In the genomic region with DNA sequence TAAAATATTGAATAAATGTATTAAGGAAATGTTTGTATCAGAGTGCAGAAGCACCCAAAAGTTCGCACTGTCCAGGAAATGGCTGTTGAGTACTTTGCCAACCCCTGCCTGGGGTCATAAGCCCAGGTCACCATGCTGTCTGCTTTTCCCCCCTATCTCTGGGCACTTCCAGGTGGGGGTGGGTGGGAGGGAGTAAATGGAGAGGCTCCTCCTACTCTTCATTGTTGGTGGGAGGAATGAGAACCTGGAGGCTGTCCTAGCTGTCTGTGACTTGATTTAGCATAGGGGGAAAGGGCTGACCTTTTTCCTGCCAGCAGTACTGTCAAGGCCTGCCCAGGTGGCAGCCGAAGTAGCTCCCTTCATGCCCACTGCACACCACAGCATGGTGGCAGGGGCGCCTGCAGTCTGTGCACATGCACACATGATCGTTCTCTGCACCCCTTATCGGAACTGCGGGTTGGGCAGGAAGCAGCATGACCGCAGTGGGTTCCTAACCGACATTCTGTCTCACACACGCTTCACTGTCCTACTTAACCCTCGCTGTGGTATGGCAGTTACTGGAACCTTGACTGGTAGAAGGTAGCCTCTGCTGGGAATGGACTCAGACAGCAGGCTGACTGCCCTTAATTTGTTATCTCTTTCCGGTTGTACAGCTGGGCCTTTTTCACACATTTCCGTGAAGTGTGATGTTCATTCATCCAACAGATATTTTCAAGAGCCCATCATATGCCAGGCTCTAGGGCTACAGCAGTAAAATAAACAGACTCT, we compare ENCODE assay signal across 1 cellular context.
TF ChIP-seq lines count a peak whose summit lies in the region.

No MANE protein-coding gene starts in this region.

TF ChIP-seq in K562, 482 proteins besides CTCF, POLR2A, EP300 and RAD21 (continued from another document and continues in another):
- TF ChIP-seq, protein P1, sequence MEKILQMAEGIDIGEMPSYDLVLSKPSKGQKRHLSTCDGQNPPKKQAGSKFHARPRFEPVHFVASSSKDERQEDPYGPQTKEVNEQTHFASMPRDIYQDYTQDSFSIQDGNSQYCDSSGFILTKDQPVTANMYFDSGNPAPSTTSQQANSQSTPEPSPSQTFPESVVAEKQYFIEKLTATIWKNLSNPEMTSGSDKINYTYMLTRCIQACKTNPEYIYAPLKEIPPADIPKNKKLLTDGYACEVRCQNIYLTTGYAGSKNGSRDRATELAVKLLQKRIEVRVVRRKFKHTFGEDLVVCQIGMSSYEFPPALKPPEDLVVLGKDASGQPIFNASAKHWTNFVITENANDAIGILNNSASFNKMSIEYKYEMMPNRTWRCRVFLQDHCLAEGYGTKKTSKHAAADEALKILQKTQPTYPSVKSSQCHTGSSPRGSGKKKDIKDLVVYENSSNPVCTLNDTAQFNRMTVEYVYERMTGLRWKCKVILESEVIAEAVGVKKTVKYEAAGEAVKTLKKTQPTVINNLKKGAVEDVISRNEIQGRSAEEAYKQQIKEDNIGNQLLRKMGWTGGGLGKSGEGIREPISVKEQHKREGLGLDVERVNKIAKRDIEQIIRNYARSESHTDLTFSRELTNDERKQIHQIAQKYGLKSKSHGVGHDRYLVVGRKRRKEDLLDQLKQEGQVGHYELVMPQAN (IDR thresholded peaks at IDR 0.05; ENCODE audit: borderline replicate concordance) = no peak
- TF ChIP-seq ZNF324 (CRISPR knock-in tag; IDR thresholded peaks at IDR 0.05) = no peak
- TF ChIP-seq NFIX (CRISPR knock-in tag; IDR thresholded peaks at IDR 0.05; ENCODE audit: low read depth) = no peak
- TF ChIP-seq TAF9B (IDR thresholded peaks at IDR 0.05; ENCODE audit: partially characterized antibody) = peak; percentile 12
- no peak for TF ChIP-seq POLR2B (IDR thresholded peaks at IDR 0.05; ENCODE audit: low read depth, partially characterized antibody)
- TF ChIP-seq CBX2 (IDR thresholded peaks at IDR 0.05; ENCODE audit: insufficient read depth, low read length, poor library complexity, severe bottlenecking) = no peak
- TF ChIP-seq, protein P2, sequence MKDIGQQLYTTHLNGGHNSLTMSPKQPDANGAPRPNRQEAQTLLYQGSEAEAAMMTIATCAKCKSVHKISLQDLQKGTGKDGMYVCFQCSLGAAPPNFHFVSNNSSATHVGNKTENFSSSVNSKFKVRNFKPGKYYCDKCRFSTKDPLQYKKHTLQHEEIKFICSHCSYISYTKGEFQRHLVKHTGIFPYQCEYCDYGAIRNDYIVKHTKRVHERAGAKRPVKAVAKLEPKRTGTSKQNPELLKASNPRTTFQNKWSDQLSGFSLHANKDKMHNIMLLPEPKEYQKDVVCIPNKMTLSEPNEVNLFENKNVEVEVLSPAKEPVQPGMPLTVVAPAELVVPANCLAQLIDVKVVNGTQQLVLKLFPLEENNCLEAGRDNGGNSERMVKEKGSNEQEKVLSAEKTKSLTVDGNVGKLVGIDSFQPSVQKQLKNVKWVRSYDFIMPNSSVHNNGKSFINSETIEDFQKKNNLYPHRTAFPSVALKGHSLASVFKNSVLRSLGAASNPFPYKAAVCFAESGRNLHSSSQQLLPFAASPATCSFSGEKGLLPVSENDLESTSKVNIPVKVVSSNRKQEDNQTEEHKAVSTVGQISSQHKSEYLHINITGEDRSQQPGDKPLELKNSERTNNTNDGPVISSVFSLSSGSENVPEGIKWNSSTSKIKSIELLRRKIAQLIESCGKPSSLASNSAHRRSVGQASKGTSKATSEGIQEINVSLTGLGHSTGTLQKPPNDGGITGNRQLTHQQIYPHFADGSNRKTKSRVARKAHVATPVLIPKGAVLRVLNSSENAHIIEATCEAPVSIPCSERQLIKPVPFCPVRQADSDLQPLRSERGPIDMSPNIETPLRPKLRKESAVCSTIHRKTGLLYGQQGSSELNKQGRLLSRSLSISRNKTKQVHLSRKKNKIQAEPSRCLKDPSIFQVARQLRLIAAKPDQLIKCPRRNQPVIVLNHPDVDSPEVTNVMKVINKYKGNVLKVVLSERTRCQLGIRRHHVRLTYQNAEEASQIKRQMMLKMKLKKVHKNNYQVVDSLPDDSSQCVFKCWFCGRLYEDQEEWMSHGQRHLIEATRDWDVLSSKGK (CRISPR knock-in tag; IDR thresholded peaks at IDR 0.05) = no peak
- TF ChIP-seq, protein P3, sequence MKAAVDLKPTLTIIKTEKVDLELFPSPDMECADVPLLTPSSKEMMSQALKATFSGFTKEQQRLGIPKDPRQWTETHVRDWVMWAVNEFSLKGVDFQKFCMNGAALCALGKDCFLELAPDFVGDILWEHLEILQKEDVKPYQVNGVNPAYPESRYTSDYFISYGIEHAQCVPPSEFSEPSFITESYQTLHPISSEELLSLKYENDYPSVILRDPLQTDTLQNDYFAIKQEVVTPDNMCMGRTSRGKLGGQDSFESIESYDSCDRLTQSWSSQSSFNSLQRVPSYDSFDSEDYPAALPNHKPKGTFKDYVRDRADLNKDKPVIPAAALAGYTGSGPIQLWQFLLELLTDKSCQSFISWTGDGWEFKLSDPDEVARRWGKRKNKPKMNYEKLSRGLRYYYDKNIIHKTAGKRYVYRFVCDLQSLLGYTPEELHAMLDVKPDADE (conservative IDR thresholded peaks at IDR 0.05; ENCODE audit: control insufficient read depth, low read depth, low read length) = 0 out of 2 replicates have a peak, but pooled peaks have one; percentile 49
- TF ChIP-seq SIN3B (IDR thresholded peaks at IDR 0.05; ENCODE audit: low read depth) = no peak
- TF ChIP-seq ZNF175 (CRISPR knock-in tag; IDR thresholded peaks at IDR 0.05; ENCODE audit: low read depth) = 0 out of 2 replicates have a peak, but pooled peaks have one; percentile 54
- TF ChIP-seq GABPB2 (CRISPR knock-in tag; conservative IDR thresholded peaks at IDR 0.05) = no peak
- TF ChIP-seq, protein P4, sequence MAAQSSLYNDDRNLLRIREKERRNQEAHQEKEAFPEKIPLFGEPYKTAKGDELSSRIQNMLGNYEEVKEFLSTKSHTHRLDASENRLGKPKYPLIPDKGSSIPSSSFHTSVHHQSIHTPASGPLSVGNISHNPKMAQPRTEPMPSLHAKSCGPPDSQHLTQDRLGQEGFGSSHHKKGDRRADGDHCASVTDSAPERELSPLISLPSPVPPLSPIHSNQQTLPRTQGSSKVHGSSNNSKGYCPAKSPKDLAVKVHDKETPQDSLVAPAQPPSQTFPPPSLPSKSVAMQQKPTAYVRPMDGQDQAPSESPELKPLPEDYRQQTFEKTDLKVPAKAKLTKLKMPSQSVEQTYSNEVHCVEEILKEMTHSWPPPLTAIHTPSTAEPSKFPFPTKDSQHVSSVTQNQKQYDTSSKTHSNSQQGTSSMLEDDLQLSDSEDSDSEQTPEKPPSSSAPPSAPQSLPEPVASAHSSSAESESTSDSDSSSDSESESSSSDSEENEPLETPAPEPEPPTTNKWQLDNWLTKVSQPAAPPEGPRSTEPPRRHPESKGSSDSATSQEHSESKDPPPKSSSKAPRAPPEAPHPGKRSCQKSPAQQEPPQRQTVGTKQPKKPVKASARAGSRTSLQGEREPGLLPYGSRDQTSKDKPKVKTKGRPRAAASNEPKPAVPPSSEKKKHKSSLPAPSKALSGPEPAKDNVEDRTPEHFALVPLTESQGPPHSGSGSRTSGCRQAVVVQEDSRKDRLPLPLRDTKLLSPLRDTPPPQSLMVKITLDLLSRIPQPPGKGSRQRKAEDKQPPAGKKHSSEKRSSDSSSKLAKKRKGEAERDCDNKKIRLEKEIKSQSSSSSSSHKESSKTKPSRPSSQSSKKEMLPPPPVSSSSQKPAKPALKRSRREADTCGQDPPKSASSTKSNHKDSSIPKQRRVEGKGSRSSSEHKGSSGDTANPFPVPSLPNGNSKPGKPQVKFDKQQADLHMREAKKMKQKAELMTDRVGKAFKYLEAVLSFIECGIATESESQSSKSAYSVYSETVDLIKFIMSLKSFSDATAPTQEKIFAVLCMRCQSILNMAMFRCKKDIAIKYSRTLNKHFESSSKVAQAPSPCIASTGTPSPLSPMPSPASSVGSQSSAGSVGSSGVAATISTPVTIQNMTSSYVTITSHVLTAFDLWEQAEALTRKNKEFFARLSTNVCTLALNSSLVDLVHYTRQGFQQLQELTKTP (IDR thresholded peaks at IDR 0.05; ENCODE audit: low read depth in 1 of 2, partially characterized antibody in 2 of 2) = no peak
- no peak for TF ChIP-seq DIDO1 (tag; IDR thresholded peaks at IDR 0.05; ENCODE audit: low read depth)
- TF ChIP-seq TCF3 (CRISPR knock-in tag; IDR thresholded peaks at IDR 0.05) = peak; percentile 71
- no peak for TF ChIP-seq GTF2F1 (IDR thresholded peaks at IDR 0.05; ENCODE audit: low read depth, low read length)
- TF ChIP-seq ZBTB17 (CRISPR knock-in tag; IDR thresholded peaks at IDR 0.05) = 0 out of 2 replicates have a peak, but pooled peaks have one; percentile 57
- no peak for TF ChIP-seq CHD2 (IDR thresholded peaks at IDR 0.05; ENCODE audit: low read depth, low read length)
- peak; percentile 83 for TF ChIP-seq CXXC5 (CRISPR knock-in tag; IDR thresholded peaks at IDR 0.05)
- TF ChIP-seq, protein P5, sequence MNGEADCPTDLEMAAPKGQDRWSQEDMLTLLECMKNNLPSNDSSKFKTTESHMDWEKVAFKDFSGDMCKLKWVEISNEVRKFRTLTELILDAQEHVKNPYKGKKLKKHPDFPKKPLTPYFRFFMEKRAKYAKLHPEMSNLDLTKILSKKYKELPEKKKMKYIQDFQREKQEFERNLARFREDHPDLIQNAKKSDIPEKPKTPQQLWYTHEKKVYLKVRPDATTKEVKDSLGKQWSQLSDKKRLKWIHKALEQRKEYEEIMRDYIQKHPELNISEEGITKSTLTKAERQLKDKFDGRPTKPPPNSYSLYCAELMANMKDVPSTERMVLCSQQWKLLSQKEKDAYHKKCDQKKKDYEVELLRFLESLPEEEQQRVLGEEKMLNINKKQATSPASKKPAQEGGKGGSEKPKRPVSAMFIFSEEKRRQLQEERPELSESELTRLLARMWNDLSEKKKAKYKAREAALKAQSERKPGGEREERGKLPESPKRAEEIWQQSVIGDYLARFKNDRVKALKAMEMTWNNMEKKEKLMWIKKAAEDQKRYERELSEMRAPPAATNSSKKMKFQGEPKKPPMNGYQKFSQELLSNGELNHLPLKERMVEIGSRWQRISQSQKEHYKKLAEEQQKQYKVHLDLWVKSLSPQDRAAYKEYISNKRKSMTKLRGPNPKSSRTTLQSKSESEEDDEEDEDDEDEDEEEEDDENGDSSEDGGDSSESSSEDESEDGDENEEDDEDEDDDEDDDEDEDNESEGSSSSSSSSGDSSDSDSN (IDR thresholded peaks at IDR 0.05; ENCODE audit: borderline replicate concordance in 1 of 2, low read depth in 2 of 2, low read length in 2 of 2) = peak; percentile 50 to 62; a peak in 1 of 4 replicates
- TF ChIP-seq ZNF354B (CRISPR knock-in tag; IDR thresholded peaks at IDR 0.05) = no peak
- TF ChIP-seq ZNF707 (CRISPR knock-in tag; conservative IDR thresholded peaks at IDR 0.05) = no peak
- TF ChIP-seq, protein P6, sequence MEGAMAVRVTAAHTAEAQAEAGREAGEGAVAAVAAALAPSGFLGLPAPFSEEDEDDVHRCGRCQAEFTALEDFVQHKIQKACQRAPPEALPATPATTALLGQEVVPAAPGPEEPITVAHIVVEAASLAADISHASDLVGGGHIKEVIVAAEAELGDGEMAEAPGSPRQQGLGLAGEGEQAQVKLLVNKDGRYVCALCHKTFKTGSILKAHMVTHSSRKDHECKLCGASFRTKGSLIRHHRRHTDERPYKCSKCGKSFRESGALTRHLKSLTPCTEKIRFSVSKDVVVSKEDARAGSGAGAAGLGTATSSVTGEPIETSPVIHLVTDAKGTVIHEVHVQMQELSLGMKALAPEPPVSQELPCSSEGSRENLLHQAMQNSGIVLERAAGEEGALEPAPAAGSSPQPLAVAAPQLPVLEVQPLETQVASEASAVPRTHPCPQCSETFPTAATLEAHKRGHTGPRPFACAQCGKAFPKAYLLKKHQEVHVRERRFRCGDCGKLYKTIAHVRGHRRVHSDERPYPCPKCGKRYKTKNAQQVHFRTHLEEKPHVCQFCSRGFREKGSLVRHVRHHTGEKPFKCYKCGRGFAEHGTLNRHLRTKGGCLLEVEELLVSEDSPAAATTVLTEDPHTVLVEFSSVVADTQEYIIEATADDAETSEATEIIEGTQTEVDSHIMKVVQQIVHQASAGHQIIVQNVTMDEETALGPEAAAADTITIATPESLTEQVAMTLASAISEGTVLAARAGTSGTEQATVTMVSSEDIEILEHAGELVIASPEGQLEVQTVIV (CRISPR knock-in tag; IDR thresholded peaks at IDR 0.05; ENCODE audit: borderline replicate concordance) = no peak
- no peak for TF ChIP-seq MYBL2 (IDR thresholded peaks at IDR 0.05; ENCODE audit: low read depth)
- TF ChIP-seq MYBL2 (CRISPR knock-in tag; IDR thresholded peaks at IDR 0.05; ENCODE audit: borderline replicate concordance) = no peak
- no peak for TF ChIP-seq ZNF253 (CRISPR knock-in tag; conservative IDR thresholded peaks at IDR 0.05)
- TF ChIP-seq MED1 (CRISPR knock-in tag; IDR thresholded peaks at IDR 0.05; ENCODE audit: borderline replicate concordance) = no peak
- no peak for TF ChIP-seq GATAD2A (IDR thresholded peaks at IDR 0.05)
- TF ChIP-seq ZNF444 (CRISPR knock-in tag; IDR thresholded peaks at IDR 0.05) = no peak
- no peak for TF ChIP-seq POLR3G (IDR thresholded peaks at IDR 0.05; ENCODE audit: extremely low read depth, insufficient read length, insufficient replicate concordance)
- TF ChIP-seq DNMT1 (IDR thresholded peaks at IDR 0.05) = no peak
- peak; percentile 69 for TF ChIP-seq SMARCE1 (IDR thresholded peaks at IDR 0.05)
- TF ChIP-seq MCM7 (IDR thresholded peaks at IDR 0.05) = no peak
- no peak for TF ChIP-seq PRMT5 (CRISPR knock-in tag; IDR thresholded peaks at IDR 0.05)
- TF ChIP-seq, protein P7, sequence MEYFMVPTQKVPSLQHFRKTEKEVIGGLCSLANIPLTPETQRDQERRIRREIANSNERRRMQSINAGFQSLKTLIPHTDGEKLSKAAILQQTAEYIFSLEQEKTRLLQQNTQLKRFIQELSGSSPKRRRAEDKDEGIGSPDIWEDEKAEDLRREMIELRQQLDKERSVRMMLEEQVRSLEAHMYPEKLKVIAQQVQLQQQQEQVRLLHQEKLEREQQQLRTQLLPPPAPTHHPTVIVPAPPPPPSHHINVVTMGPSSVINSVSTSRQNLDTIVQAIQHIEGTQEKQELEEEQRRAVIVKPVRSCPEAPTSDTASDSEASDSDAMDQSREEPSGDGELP (CRISPR knock-in tag; IDR thresholded peaks at IDR 0.05; ENCODE audit: borderline replicate concordance) = peak; percentile 86
- TF ChIP-seq ZNF311 (CRISPR knock-in tag; IDR thresholded peaks at IDR 0.05) = peak; percentile 71
- TF ChIP-seq, protein P8, sequence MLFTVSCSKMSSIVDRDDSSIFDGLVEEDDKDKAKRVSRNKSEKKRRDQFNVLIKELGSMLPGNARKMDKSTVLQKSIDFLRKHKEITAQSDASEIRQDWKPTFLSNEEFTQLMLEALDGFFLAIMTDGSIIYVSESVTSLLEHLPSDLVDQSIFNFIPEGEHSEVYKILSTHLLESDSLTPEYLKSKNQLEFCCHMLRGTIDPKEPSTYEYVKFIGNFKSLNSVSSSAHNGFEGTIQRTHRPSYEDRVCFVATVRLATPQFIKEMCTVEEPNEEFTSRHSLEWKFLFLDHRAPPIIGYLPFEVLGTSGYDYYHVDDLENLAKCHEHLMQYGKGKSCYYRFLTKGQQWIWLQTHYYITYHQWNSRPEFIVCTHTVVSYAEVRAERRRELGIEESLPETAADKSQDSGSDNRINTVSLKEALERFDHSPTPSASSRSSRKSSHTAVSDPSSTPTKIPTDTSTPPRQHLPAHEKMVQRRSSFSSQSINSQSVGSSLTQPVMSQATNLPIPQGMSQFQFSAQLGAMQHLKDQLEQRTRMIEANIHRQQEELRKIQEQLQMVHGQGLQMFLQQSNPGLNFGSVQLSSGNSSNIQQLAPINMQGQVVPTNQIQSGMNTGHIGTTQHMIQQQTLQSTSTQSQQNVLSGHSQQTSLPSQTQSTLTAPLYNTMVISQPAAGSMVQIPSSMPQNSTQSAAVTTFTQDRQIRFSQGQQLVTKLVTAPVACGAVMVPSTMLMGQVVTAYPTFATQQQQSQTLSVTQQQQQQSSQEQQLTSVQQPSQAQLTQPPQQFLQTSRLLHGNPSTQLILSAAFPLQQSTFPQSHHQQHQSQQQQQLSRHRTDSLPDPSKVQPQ (CRISPR knock-in tag; IDR thresholded peaks at IDR 0.05; ENCODE audit: borderline replicate concordance) = 0 out of 2 replicates have a peak, but pooled peaks have one; percentile 35
